In genomic region chr3:179036626-179037300, GRCh38 we compare ENCODE assay signal across 16 cellular contexts. TPM values are rescaled to one million over a fixed set of nuclear protein-coding genes. Genes with fewer than 3 reads are reported as not detected.
DNase-seq lines count a peak whose midpoint lies in the region; ATAC-seq and TF ChIP-seq lines count a peak whose summit lies in the region.
"Had no signal": no experiment of that assay in that cellular context is flagged by ENCODE, and none has a peak within 500 bp of the region (broad histone marks: within the 10 kb centered on the region; RNA-seq: fewer than 3 reads in every experiment).

No MANE protein-coding gene starts in this region.

- H3K9me3 ChIP-seq in BLaER1 treated with 17β-estradiol and CSF1 and Interleukin-3, amounts not matched to agents 10 nM and 100 nM (replicated peaks in 1 of 11), result peaks cover 7 to 79% (median 70%) of the 10 kb centered on the region in 11 experiments; a peak in 20 of 22 replicates
- H3K9me3 ChIP-seq in GM23248 (ENCODE audit: low read depth), result no peaks in the 10 kb centered on the region
- H3K9me3 ChIP-seq: mucosa of descending colon, suprapubic skin had no signal

- H3K4me1 ChIP-seq in BLaER1 treated with 17β-estradiol and CSF1 and Interleukin-3, amounts not matched to agents 10 nM and 100 nM, result peaks cover 36 to 53% (median 40%) of the 10 kb centered on the region in 10 experiments
- peaks cover 53% of the 10 kb centered on the region for H3K4me1 ChIP-seq in GM23248 (ENCODE audit: insufficient read depth)

- peaks cover 7 to 61% (median 29%) of the 10 kb centered on the region in 11 experiments; a peak in 21 of 22 replicates for H3K36me3 ChIP-seq in BLaER1 treated with 17β-estradiol and CSF1 and Interleukin-3, amounts not matched to agents 10 nM and 100 nM
- H3K36me3 ChIP-seq in GM23248 (ENCODE audit: low read depth), result no peaks in the 10 kb centered on the region; the same call in 1 of the 2 replicates
- H3K36me3 ChIP-seq: suprapubic skin had no signal

- WGBS in GM23248 (ENCODE audit: low coverage in 1 of 2, low lambda C conversion rate in 2 of 2, missing lambda C conversion rate in 2 of 2), 2 experiments, result 74 to 78% methylated on average over 10 of the region's 10 CpGs

- no peaks in the 10 kb centered on the region for H3K9me2 ChIP-seq in GM23248 (ENCODE audit: insufficient read depth)

- no peak overlapping the region for H2AFZ ChIP-seq in GM23248
- H2AFZ ChIP-seq: PC-9 had no signal

- DNase-seq in GM23248, result peak; percentile 2
- DNase-seq in omental fat pad (ENCODE audit: low spot score), result no peak
- DNase-seq in SHP77 treated with DMSO at 0.1 percent for 48 hours (lab: John Stamatoyannopoulos, UW), result no peak
- DNase-seq in LoVo (ENCODE audit: low spot score), result no peak
- DNase-seq: cerebellar nuclear complex, COR-L47, GF-D8, glutamatergic neuron, NCI-H1694 treated with DMSO at 0.1 percent for 48 hours, NCI-H526 had no signal

- in situ Hi-C loops in GM23248 (cut with MboI), result loop anchor here (25.0 kb wide), 1 partner anchor 526 kb away; the partner anchor contains the start of gene ACTL6A

- H3K79me2 ChIP-seq in GM23248 (ENCODE audit: insufficient read depth), result peaks cover 83% of the 10 kb centered on the region

- ATAC-seq in omental fat pad (ENCODE audit: low FRiP score), result peak; percentile 14
- no peak for ATAC-seq in HG03520 (IDR thresholded peaks at IDR 0.05; ENCODE audit: unreplicated experiment)

- H3K4me3 ChIP-seq in BLaER1 treated with 17β-estradiol and CSF1 and Interleukin-3, amounts not matched to agents 10 nM and 100 nM, result peak overlapping the region; percentile 34 to 58 (median 43); a peak in 15 of 20 replicates
- peak overlapping the region; percentile 58 for H3K4me3 ChIP-seq in GM23248
- H3K4me3 ChIP-seq: mucosa of descending colon, PC-9 had no signal

- H3K27ac ChIP-seq in BLaER1 treated with 17β-estradiol and CSF1 and Interleukin-3, amounts not matched to agents 10 nM and 100 nM, result peak overlapping the region; percentile 21 to 85 (median 79); a peak in 21 of 22 replicates
- H3K27ac ChIP-seq in GM23248, result peak overlapping the region; percentile 87
- peak overlapping the region; percentile 8 for H3K27ac ChIP-seq in angular gyrus (ENCODE audit: low read depth, low read length)
- H3K27ac ChIP-seq: PC-9, suprapubic skin had no signal

- TF ChIP-seq CTCF in omental fat pad (IDR thresholded peaks at IDR 0.05), result no peak

- H3K27me3 ChIP-seq in BLaER1 treated with 17β-estradiol and CSF1 and Interleukin-3, amounts not matched to agents 10 nM and 100 nM, result no peaks in the 10 kb centered on the region
- no peaks in the 10 kb centered on the region for H3K27me3 ChIP-seq in GM23248 (replicated peaks; ENCODE audit: insufficient read depth)
- H3K27me3 ChIP-seq: suprapubic skin had no signal

- H3K4me2 ChIP-seq in BLaER1 treated with 17β-estradiol and CSF1 and Interleukin-3, amounts not matched to agents 10 nM and 100 nM, result peak overlapping the region; percentile 86 to 99 (median 90)
- H3K4me2 ChIP-seq in GM23248 (ENCODE audit: unreplicated experiment), result peak overlapping the region; percentile 45
- H3K4me2 ChIP-seq: PC-9 had no signal

- peaks cover 37% of the 10 kb centered on the region for H3F3A ChIP-seq in GM23248 (ENCODE audit: insufficient read depth)

- H4K20me1 ChIP-seq in BLaER1 treated with 17β-estradiol and CSF1 and Interleukin-3, amounts not matched to agents 10 nM and 100 nM, result peaks cover 0 to 59% (median 0%) of the 10 kb centered on the region in 11 experiments; a peak in 8 of 22 replicates
- no peaks in the 10 kb centered on the region for H4K20me1 ChIP-seq in GM23248 (ENCODE audit: insufficient read depth)

- H3K9ac ChIP-seq in BLaER1 treated with 17β-estradiol and CSF1 and Interleukin-3, amounts not matched to agents 10 nM and 100 nM, result peak overlapping the region; percentile 38 to 75 (median 68); a peak in 15 of 22 replicates
- H3K9ac ChIP-seq in GM23248, result no peak overlapping the region

RNA-seq across cellular contexts. Expression of gene ZMAT3, which starts 34.8 kb away (rescaled TPM):
- 23.6 and 24.8 TPM in 2 replicates for total RNA-seq in GM23248 (2014; rRNA removed; shearing (Covaris generic))
- polyA plus RNA-seq in GM23248 (2016; fragmentation: Nextera tagmentation; extraction: Ambion mirVana), result 37.8 and 40.1 TPM in 2 replicates
- 1 to 10 TPM; 7.7 to 9.1 (median 8.2) TPM for total RNA-seq in omental fat pad

Comparison
In these comparisons a context has a peak if more than half of its experiments do, and no peak if none do; other contexts are left out.
1. H3K27ac ChIP-seq: peak in every context shown above with its lines; median percentile 87 in GM23248; 79 in BLaER1 treated with 17β-estradiol and CSF1 and Interleukin-3, amounts not matched to agents 10 nM and 100 nM; 8 in angular gyrus.